In genomic region chr16:29262715-29263114, GRCh38 we compare ENCODE assay signal across 7 cellular contexts.
A peak's percentile ranks its signal among the peaks of the same experiment; 100 is the strongest.
DNase-seq lines count a peak whose midpoint lies in the region; ATAC-seq, FAIRE-seq and TF ChIP-seq lines count a peak whose summit lies in the region.
"Not testable (repeated sequence)": the region's sequence is repeated elsewhere in the genome, so short reads cannot be mapped to it uniquely, and the experiment has no call there.

No MANE protein-coding gene starts in this region.

- H3K4me1 Mint-ChIP-seq in astrocyte (ENCODE audit: low read depth, unreplicated experiment): peaks cover 20% of the 10 kb centered on the region
- peaks cover 31% of the 10 kb centered on the region for H3K4me1 Mint-ChIP-seq in mesothelial cell of epicardium

- not testable (repeated sequence) for H3K9me2 ChIP-seq in PC-3 (replicated peaks; ENCODE audit: low read length)

- H3K79me1 ChIP-seq in trophoblast cell (ENCODE audit: low read length): not testable (repeated sequence)

- not testable (repeated sequence) for H3K4me2 ChIP-seq in PC-3 (ENCODE audit: low read length); astrocyte (ENCODE audit: low read length); trophoblast cell (ENCODE audit: low read length)

- not testable (repeated sequence) for H4K20me1 ChIP-seq in PC-3 (ENCODE audit: low read length); astrocyte (ENCODE audit: insufficient read depth, low read length)

- H3K4ac ChIP-seq in trophoblast cell (ENCODE audit: low read depth, low read length): not testable (repeated sequence)

- not testable (repeated sequence) for H2BK120ac ChIP-seq in trophoblast cell (ENCODE audit: insufficient read depth, low read length, poor library complexity)

- not testable (repeated sequence) for H2BK5ac ChIP-seq in trophoblast cell (ENCODE audit: low read depth, low read length, poor library complexity)

- BruUV-seq in PC-3 (replicated peaks; lab: Mats Ljungman, UMichigan): not testable (repeated sequence)

- intact Hi-C loops in PC-3 (cut with micrococcal nuclease); uterus (cut with DNase I; ENCODE audit: low total_unique reads): not testable (repeated sequence)

- H4K91ac ChIP-seq in trophoblast cell (ENCODE audit: low read depth, low read length): peak overlapping the region; percentile 72

- not testable (repeated sequence) for H3K18ac ChIP-seq in trophoblast cell (ENCODE audit: low read length)

- H3K4me1 ChIP-seq in PC-3 (ENCODE audit: insufficient read depth, low read length): peaks cover 34% of the 10 kb centered on the region
- peaks cover 35% of the 10 kb centered on the region for H3K4me1 ChIP-seq in astrocyte (ENCODE audit: insufficient read depth, low read length)
- H3K4me1 ChIP-seq in duodenal mucosa (ENCODE audit: control insufficient read depth in 1 of 2, insufficient read depth in 2 of 2, low read length in 2 of 2): peaks cover 14 to 16% of the 10 kb centered on the region in 2 donors
- peaks cover 0 to 48% of the 10 kb centered on the region in 2 donors for H3K4me1 ChIP-seq in right atrium auricular region
- peaks cover 7 to 14% of the 10 kb centered on the region in 2 experiments for H3K4me1 ChIP-seq in trophoblast cell (ENCODE audit: control insufficient read depth in 1 of 2, insufficient read depth in 2 of 2, low read length in 2 of 2)
- H3K4me1 ChIP-seq in uterus: peaks cover 3 to 13% of the 10 kb centered on the region in 2 donors

- not testable (repeated sequence) for H3K27me3 ChIP-seq in PC-3 (ENCODE audit: low read length); astrocyte (ENCODE audit: insufficient read depth, low read length); duodenal mucosa (ENCODE audit: control insufficient read depth in 1 of 2, insufficient read depth in 2 of 2, low read length in 2 of 2); right atrium auricular region; trophoblast cell (ENCODE audit: insufficient read depth, low read length); uterus

- ATAC-seq in PC-3: not testable (repeated sequence)

- H3K9ac ChIP-seq in PC-3 (ENCODE audit: low read length) (peak overlapping the region; percentile 93), astrocyte (ENCODE audit: low read length) (peak overlapping the region; percentile 48), duodenal mucosa (ENCODE audit: low read depth in 1 of 2, low read length in 2 of 2) (peak overlapping the region; percentile 38 to 50)
- not testable (repeated sequence) for H3K9ac ChIP-seq in trophoblast cell (ENCODE audit: low read length)

- not testable (repeated sequence) for TF ChIP-seq CTCF in PC-3 (conservative IDR thresholded peaks at IDR 0.05; ENCODE audit: low read depth, low read length); astrocyte (IDR thresholded peaks at IDR 0.05; ENCODE audit: insufficient read depth, low read depth, low read length); right atrium auricular region (IDR thresholded peaks at IDR 0.05); mesothelial cell of epicardium (IDR thresholded peaks at IDR 0.05; ENCODE audit: unreplicated experiment); uterus (IDR thresholded peaks at IDR 0.05)

- H3K27me3 Mint-ChIP-seq in astrocyte (ENCODE audit: low read depth, unreplicated experiment); mesothelial cell of epicardium (ENCODE audit: low read depth): not testable (repeated sequence)

- H3F3A ChIP-seq in PC-3 (ENCODE audit: low read length, unreplicated experiment): not testable (repeated sequence)

- peak overlapping the region; percentile 1 for H3K4me3 Mint-ChIP-seq in astrocyte (ENCODE audit: unreplicated experiment)
- H3K4me3 Mint-ChIP-seq in mesothelial cell of epicardium: not testable (repeated sequence)

- not testable (repeated sequence) for H4K12ac ChIP-seq in trophoblast cell (ENCODE audit: low read depth, low read length)

- not testable (repeated sequence) for H4K8ac ChIP-seq in trophoblast cell (ENCODE audit: low read depth, low read length)

- not testable (repeated sequence) for H3K9me3 ChIP-seq in PC-3 (ENCODE audit: low read length); astrocyte (ENCODE audit: insufficient read depth, low read depth, low read length); duodenal mucosa (ENCODE audit: control insufficient read depth in 1 of 2, low read length in 2 of 2); right atrium auricular region; trophoblast cell (ENCODE audit: insufficient read depth, low read depth, low read length); uterus

- H2AFZ ChIP-seq in PC-3 (ENCODE audit: low read length); astrocyte (ENCODE audit: low read depth, low read length); trophoblast cell (ENCODE audit: insufficient read depth, low read length, poor library complexity): not testable (repeated sequence)

- not testable (repeated sequence) for FAIRE-seq in astrocyte (lab: Jason Lieb, UNC)

- H2AK5ac ChIP-seq in trophoblast cell (ENCODE audit: low read length): peak overlapping the region; percentile 90

- CTCF ChIA-PET in PC-3 (lab: Charles Lee): not testable (repeated sequence)

- not testable (repeated sequence) for H3K36me3 ChIP-seq in PC-3 (ENCODE audit: low read depth, low read length); astrocyte (ENCODE audit: insufficient read depth, low read length); duodenal mucosa (ENCODE audit: control insufficient read depth in 1 of 2, insufficient read depth in 2 of 2, low read length in 2 of 2); right atrium auricular region; trophoblast cell (ENCODE audit: control insufficient read depth in 1 of 2, insufficient read depth in 2 of 2, low read length in 2 of 2); uterus

- not testable (repeated sequence) for H2BK12ac ChIP-seq in trophoblast cell (ENCODE audit: low read length)

- not testable (repeated sequence) for H3K14ac ChIP-seq in trophoblast cell (ENCODE audit: low read length)

- H3K23ac ChIP-seq in trophoblast cell (ENCODE audit: low read length): not testable (repeated sequence)

- no CpG with 5 or more reads among the region's 7 CpGs for WGBS in trophoblast cell (ENCODE audit: extremely low coverage, insufficient coverage, insufficient read length)

- H3K27ac Mint-ChIP-seq in astrocyte (ENCODE audit: unreplicated experiment) (peak overlapping the region; percentile 72), mesothelial cell of epicardium (peak overlapping the region; percentile 80)

- H3K9me3 Mint-ChIP-seq in astrocyte (ENCODE audit: unreplicated experiment); mesothelial cell of epicardium: not testable (repeated sequence)

- TF ChIP-seq POLR2A in uterus (IDR thresholded peaks at IDR 0.05): not testable (repeated sequence)

- H3K36me3 Mint-ChIP-seq in astrocyte (ENCODE audit: low read depth, unreplicated experiment); mesothelial cell of epicardium: not testable (repeated sequence)

- H3K79me2 ChIP-seq in PC-3 (ENCODE audit: low read length); astrocyte (ENCODE audit: insufficient read depth, low read length); trophoblast cell (ENCODE audit: control insufficient read depth, insufficient read depth, low read length, poor library complexity): not testable (repeated sequence)

- not testable (repeated sequence) for DNase-seq in PC-3; astrocyte (ENCODE audit: low read depth); right atrium auricular region (ENCODE audit: low spot score); mesothelial cell of epicardium (ENCODE audit: low spot score in 2 of 2, unreplicated experiment in 2 of 2); trophoblast cell; uterus

- POLR2A ChIA-PET in PC-3 (lab: Charles Lee; ENCODE audit: unreplicated experiment): not testable (repeated sequence)

- H3K27ac ChIP-seq in PC-3 (ENCODE audit: low read length) (peak overlapping the region; percentile 98), astrocyte (ENCODE audit: low read depth, low read length) (peak overlapping the region; percentile 53), right atrium auricular region (peak overlapping the region; percentile 82 to 85), uterus (peak overlapping the region; percentile 93)
- H3K27ac ChIP-seq in duodenal mucosa (ENCODE audit: low read depth, low read length); trophoblast cell (ENCODE audit: low read depth, low read length): not testable (repeated sequence)

- not testable (repeated sequence) for H3K4me3 ChIP-seq in PC-3 (ENCODE audit: low read length); astrocyte (ENCODE audit: insufficient read depth, low read depth, low read length); right atrium auricular region; trophoblast cell (ENCODE audit: low read depth, low read length); uterus
- peak overlapping the region; percentile 11 to 40 for H3K4me3 ChIP-seq in duodenal mucosa (ENCODE audit: low read depth in 1 of 2, low read length in 2 of 2)
